10 cellular contexts compared by ENCODE assay signal in genomic region chr14:95876769-95877490, GRCh38. TPM values are rescaled to one million over a fixed set of nuclear protein-coding genes. Genes with fewer than 3 reads are reported as not detected.
DNase-seq lines count a peak whose midpoint lies in the region; ATAC-seq and TF ChIP-seq lines count a peak whose summit lies in the region.
"Had no signal": no experiment of that assay in that cellular context is flagged by ENCODE, and none has a peak within 500 bp of the region (broad histone marks: within the 10 kb centered on the region; RNA-seq: fewer than 3 reads in every experiment).

Gene TUNAR (plus strand): TSS chr14:95876832.

- DNase-seq in ELR (ENCODE audit: low read depth) (peak; percentile 26), NCI-H1105 (lab: John Stamatoyannopoulos, UW) (peak; percentile 24), ecto neural progenitor cell (ENCODE audit: low spot score) (peak; percentile 74), osteocyte (ENCODE audit: extremely low spot score, unreplicated experiment) (no peak), foreskin keratinocyte (no peak)
- DNase-seq: sigmoid colon had no signal

- peaks cover 2% of the 10 kb centered on the region for H3K4me1 Mint-ChIP-seq in osteocyte (ENCODE audit: unreplicated experiment)
- H3K4me1 Mint-ChIP-seq in stimulated activated memory B cell treated with anti-CD40 and anti-IgM and Interleukin-4, amounts not matched to agents 10 μg/mL and 1 μg/mL and 100 μg/mL, for 72 hours: no peaks in the 10 kb centered on the region

- no peak within 1 kb of the TSS for H3K27ac ChIP-seq in foreskin keratinocyte
- H3K27ac ChIP-seq: sigmoid colon had no signal

- no peaks in the 10 kb centered on the region for H3K9me3 Mint-ChIP-seq in osteocyte (ENCODE audit: unreplicated experiment)
- H3K9me3 Mint-ChIP-seq in stimulated activated memory B cell treated with anti-CD40 and anti-IgM and Interleukin-4, amounts not matched to agents 10 μg/mL and 1 μg/mL and 100 μg/mL, for 72 hours: no peaks in the 10 kb centered on the region

- H3K4me1 ChIP-seq in foreskin keratinocyte: no peaks in the 10 kb centered on the region

- peak within 1 kb of the TSS; percentile 59 for H3K4me3 Mint-ChIP-seq in osteocyte (ENCODE audit: unreplicated experiment)
- H3K4me3 Mint-ChIP-seq in stimulated activated memory B cell treated with anti-CD40 and anti-IgM and Interleukin-4, amounts not matched to agents 10 μg/mL and 1 μg/mL and 100 μg/mL, for 72 hours: no peak within 1 kb of the TSS

- peaks cover 69% of the 10 kb centered on the region for H3K27me3 Mint-ChIP-seq in osteocyte (ENCODE audit: unreplicated experiment)
- peaks cover 48% of the 10 kb centered on the region for H3K27me3 Mint-ChIP-seq in stimulated activated memory B cell treated with anti-CD40 and anti-IgM and Interleukin-4, amounts not matched to agents 10 μg/mL and 1 μg/mL and 100 μg/mL, for 72 hours

- TF ChIP-seq CTCF in osteocyte (IDR thresholded peaks at IDR 0.05) (no peak), foreskin keratinocyte (conservative IDR thresholded peaks at IDR 0.05) (no peak)

- H3K27me3 ChIP-seq in foreskin keratinocyte: peaks cover 35% of the 10 kb centered on the region

- no peaks in the 10 kb centered on the region for H3K36me3 Mint-ChIP-seq in osteocyte (ENCODE audit: unreplicated experiment)
- no peaks in the 10 kb centered on the region for H3K36me3 Mint-ChIP-seq in stimulated activated memory B cell treated with anti-CD40 and anti-IgM and Interleukin-4, amounts not matched to agents 10 μg/mL and 1 μg/mL and 100 μg/mL, for 72 hours

- ATAC-seq in stimulated activated memory B cell treated with anti-CD40 and anti-IgM and Interleukin-4, amounts not matched to agents 10 μg/mL and 1 μg/mL and 100 μg/mL, for 72 hours: no peak
- no peak for ATAC-seq in GM21576 (IDR thresholded peaks at IDR 0.05; ENCODE audit: unreplicated experiment)
- ATAC-seq in foreskin keratinocyte: no peak
- ATAC-seq: activated CD4-positive, CD25-positive, alpha-beta regulatory T cell treated with anti-CD3 and anti-CD28 coated beads, Interleukin-2, amount 50 U/mL, for 24 hours had no signal

- no peak within 1 kb of the TSS for H3K27ac Mint-ChIP-seq in osteocyte (ENCODE audit: unreplicated experiment)
- H3K27ac Mint-ChIP-seq in stimulated activated memory B cell treated with anti-CD40 and anti-IgM and Interleukin-4, amounts not matched to agents 10 μg/mL and 1 μg/mL and 100 μg/mL, for 72 hours: no peak within 1 kb of the TSS

RNA-seq across cellular contexts. Expression of gene TUNAR, which starts in this region (rescaled TPM):
- total RNA-seq in osteocyte: 0.27 and 0.31 TPM in 2 replicates
- total RNA-seq in foreskin keratinocyte: not detected in 2 replicates
- not detected in 2 replicates for polyA plus RNA-seq in foreskin keratinocyte
- total RNA-seq: NCI-H460, sigmoid colon had no signal

Comparison
In these comparisons a context has a peak if more than half of its experiments do, and no peak if none do; other contexts are left out.
1. DNase-seq: peak in ELR (single experiment), NCI-H1105 (single experiment) and ecto neural progenitor cell (single experiment); none in osteocyte (single experiment) and foreskin keratinocyte (0 of 2).